Comparison of ENCODE assay signal across 17 cellular contexts in genomic region chr22:44142421-44143116, GRCh38. TPM values are rescaled to one million over a fixed set of nuclear protein-coding genes. Genes with fewer than 3 reads are reported as not detected.
"Had no signal": no experiment of that assay in that cellular context is flagged by ENCODE, and none has a peak within 500 bp of the region (broad histone marks: within the 10 kb centered on the region; RNA-seq: fewer than 3 reads in every experiment).

No MANE protein-coding gene starts in this region.

- H3K4me1 Mint-ChIP-seq: activated naive CD8-positive, alpha-beta T cell treated with anti-CD3 and anti-CD28 coated beads for 36 hours; central memory CD8-positive, alpha-beta T cell had no signal

- H3K27me3 Mint-ChIP-seq: activated naive CD8-positive, alpha-beta T cell treated with anti-CD3 and anti-CD28 coated beads for 36 hours; central memory CD8-positive, alpha-beta T cell had no signal

- H3K27me3 ChIP-seq: brain microvascular endothelial cell, foreskin keratinocyte had no signal

- H3K79me2 ChIP-seq: parathyroid adenoma had no signal

- H3K4me1 ChIP-seq: foreskin keratinocyte, parathyroid adenoma had no signal

- ATAC-seq: activated CD4-positive, CD25-positive, alpha-beta regulatory T cell treated with anti-CD3 and anti-CD28 coated beads, Interleukin-2, amount 50 U/mL, for 24 hours; foreskin keratinocyte; stimulated activated naive CD8-positive, alpha-beta T cell treated with anti-CD3 and anti-CD28 coated beads, Interleukin-15, Interleukin-2, amounts not matched to agents 100 U/mL and 50 U/mL, for 24 hours had no signal

- H3K27ac ChIP-seq: brain microvascular endothelial cell, foreskin keratinocyte, parathyroid adenoma had no signal

- H3K9ac ChIP-seq: parathyroid adenoma had no signal

- H3K9me3 Mint-ChIP-seq: activated T-helper 1 cell treated with anti-CD3 and anti-CD28 coated beads, Interleukin-12 subunit alpha, Interleukin-12 subunit beta, Interleukin-2, Interleukin-4 antibody, amounts not matched to agents 30 ng/mL and 10 ng/mL and 1 ng/mL, durations not matched to agents 14 hours and 24 hours and 36 hours; central memory CD8-positive, alpha-beta T cell; neural crest cell had no signal

- H3K27ac Mint-ChIP-seq: activated naive CD8-positive, alpha-beta T cell treated with anti-CD3 and anti-CD28 coated beads for 36 hours; activated T-helper 1 cell treated with anti-CD3 and anti-CD28 coated beads, Interleukin-12 subunit alpha, Interleukin-12 subunit beta, Interleukin-2, Interleukin-4 antibody, amounts not matched to agents 30 ng/mL and 10 ng/mL and 1 ng/mL, durations not matched to agents 14 hours and 24 hours and 36 hours had no signal

- H2AFZ ChIP-seq: parathyroid adenoma had no signal

- DNase-seq: activated naive CD8-positive, alpha-beta T cell treated with anti-CD3 and anti-CD28 coated beads for 36 hours; amygdala; brain microvascular endothelial cell; cortex of kidney; effector CD4-positive, alpha-beta T cell; foreskin keratinocyte; glutamatergic neuron; kidney glomerular epithelial cell; small intestine; stimulated activated CD4-positive, alpha-beta T cell treated with anti-CD3 and anti-CD28 coated beads, Interleukin-4, amount 100 ng/mL, for 24 hours; stimulated activated naive CD8-positive, alpha-beta T cell treated with anti-CD3 and anti-CD28 coated beads, Interleukin-15, Interleukin-2, amounts not matched to agents 100 U/mL and 50 U/mL, for 24 hours had no signal

- H3K4me3 Mint-ChIP-seq: activated naive CD8-positive, alpha-beta T cell treated with anti-CD3 and anti-CD28 coated beads for 36 hours; activated T-helper 1 cell treated with anti-CD3 and anti-CD28 coated beads, Interleukin-12 subunit alpha, Interleukin-12 subunit beta, Interleukin-2, Interleukin-4 antibody, amounts not matched to agents 30 ng/mL and 10 ng/mL and 1 ng/mL, durations not matched to agents 14 hours and 24 hours and 36 hours; central memory CD8-positive, alpha-beta T cell; neural crest cell had no signal

RNA-seq across cellular contexts. Expression of gene PARVG, which starts 38.2 kb away (rescaled TPM):
- total RNA-seq: foreskin keratinocyte, myocyte had no signal
- polyA plus RNA-seq: foreskin keratinocyte had no signal
